In the genomic region with DNA sequence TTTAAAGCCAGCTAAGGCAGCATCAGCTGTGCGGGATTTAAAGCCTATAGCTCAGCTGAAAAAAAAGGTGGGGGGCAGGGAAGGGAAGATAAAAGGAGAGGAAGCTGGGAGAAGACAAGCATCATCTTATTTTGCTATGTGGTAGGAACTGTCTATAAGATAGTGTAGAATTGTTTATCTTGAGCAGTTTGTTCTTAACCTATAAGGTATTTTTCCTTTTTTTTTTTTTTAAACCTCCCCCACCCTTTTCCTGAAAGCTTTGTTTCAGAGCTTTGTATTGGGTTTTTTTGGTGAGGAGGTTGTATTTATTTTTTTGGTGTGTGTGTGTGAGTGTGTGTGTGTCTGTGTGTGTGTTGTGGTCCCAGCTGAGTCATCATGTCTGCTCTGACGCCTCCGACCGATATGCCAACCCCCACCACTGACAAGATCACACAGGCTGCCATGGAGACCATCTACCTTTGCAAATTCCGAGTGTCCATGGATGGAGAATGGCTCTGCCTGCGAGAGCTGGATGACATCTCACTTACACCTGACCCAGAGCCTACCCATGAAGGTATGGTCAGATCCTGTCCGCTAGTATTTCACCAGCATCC, we compare ENCODE assay signal across 8 cellular contexts. TPM values are rescaled to one million over a fixed set of nuclear protein-coding genes. Genes with fewer than 3 reads are reported as not detected.
A peak's percentile ranks its signal among the peaks of the same experiment; 100 is the strongest.
DNase-seq lines count a peak whose midpoint lies in the region; ATAC-seq and TF ChIP-seq lines count a peak whose summit lies in the region.

No MANE protein-coding gene starts in this region.

- H3K9me3 Mint-ChIP-seq in endothelial cell (ENCODE audit: unreplicated experiment), result no peaks in the 10 kb centered on the region

- peak overlapping the region; percentile 78 for H3K4me2 ChIP-seq in osteoblast (ENCODE audit: insufficient read depth, low read length)

- no peak for TF ChIP-seq CTCF in WI38 (IDR thresholded peaks at IDR 0.05; ENCODE audit: low read depth, low read length)
- no peak for TF ChIP-seq CTCF in endothelial cell (IDR thresholded peaks at IDR 0.05; ENCODE audit: unreplicated experiment)
- TF ChIP-seq CTCF in osteoblast (IDR thresholded peaks at IDR 0.05; ENCODE audit: extremely low read depth, low read depth, low read length), result no peak

- ATAC-seq in GM18502 (IDR thresholded peaks at IDR 0.05; ENCODE audit: poor library complexity, unreplicated experiment) (no peak), GM21367 (IDR thresholded peaks at IDR 0.05; ENCODE audit: unreplicated experiment) (no peak)

- no peaks in the 10 kb centered on the region for H4K20me1 ChIP-seq in osteoblast (ENCODE audit: insufficient read depth, low read length)

- no peak overlapping the region for H3K27ac Mint-ChIP-seq in endothelial cell (ENCODE audit: unreplicated experiment)

- H3K4me1 Mint-ChIP-seq in endothelial cell (ENCODE audit: unreplicated experiment), result peaks cover 13% of the 10 kb centered on the region

- no peaks in the 10 kb centered on the region for H3K27me3 ChIP-seq in osteoblast (ENCODE audit: insufficient read depth, low read length)

- peaks cover 85% of the 10 kb centered on the region for H3K79me2 ChIP-seq in osteoblast (ENCODE audit: insufficient read depth, low read length)

- H3K4me1 ChIP-seq in osteoblast (ENCODE audit: insufficient read depth, low read length), result peaks cover 14% of the 10 kb centered on the region

- H3K4me3 ChIP-seq in WI38 (ENCODE audit: low read depth, low read length), result peak overlapping the region; percentile 56
- H3K4me3 ChIP-seq in osteoblast (ENCODE audit: insufficient read depth, low read length), result peak overlapping the region; percentile 67

- H3K27me3 Mint-ChIP-seq in endothelial cell (ENCODE audit: unreplicated experiment), result no peaks in the 10 kb centered on the region

- H3K27ac ChIP-seq in osteoblast (ENCODE audit: low read depth, low read length), result peak overlapping the region; percentile 82

- DNase-seq in NCI-H2227 (lab: John Stamatoyannopoulos, UW; ENCODE audit: unreplicated experiment) (peak; percentile 58), NCI-H2227 treated with DMSO at 0.1 percent for 48 hours (lab: John Stamatoyannopoulos, UW) (no peak), endothelial cell (ENCODE audit: low spot score) (no peak), osteoblast (ENCODE audit: insufficient read length, low spot score, missing footprints) (no peak), hippocampal formation (lab: John Stamatoyannopoulos, UW) (no peak)

- no peaks in the 10 kb centered on the region for H3K36me3 ChIP-seq in osteoblast (ENCODE audit: insufficient read depth, low read length)

- no peaks in the 10 kb centered on the region for H3K9me3 ChIP-seq in osteoblast (ENCODE audit: low read depth, low read length)

- H3K36me3 Mint-ChIP-seq in endothelial cell (ENCODE audit: low read depth, unreplicated experiment), result no peaks in the 10 kb centered on the region

- H3K4me3 Mint-ChIP-seq in endothelial cell (ENCODE audit: unreplicated experiment), result peak overlapping the region; percentile 25

- H2AFZ ChIP-seq in osteoblast (ENCODE audit: low read length), result no peak overlapping the region

RNA-seq across cellular contexts. Expression of gene RUFY3, which starts 0.5 kb away (rescaled TPM):
- total RNA-seq in endothelial cell (ENCODE audit: unreplicated experiment) (72.6 TPM), osteoblast (82.5 and 90.2 TPM in 2 replicates)

RNA-seq across cellular contexts. Expression of gene UTP3, which starts 34.0 kb away (rescaled TPM):
- total RNA-seq in endothelial cell (ENCODE audit: unreplicated experiment), result 28.6 TPM
- 14.5 and 15.0 TPM in 2 replicates for total RNA-seq in osteoblast

RNA-seq across cellular contexts. Expression of gene JCHAIN, which starts 56.0 kb away (rescaled TPM):
- total RNA-seq in endothelial cell (ENCODE audit: unreplicated experiment) (not detected), osteoblast (2.2 and 2.9 TPM in 2 replicates)
